9 cellular contexts compared by ENCODE assay signal in genomic region chrX:139739138-139739537, GRCh38. TPM values are rescaled to one million over a fixed set of nuclear protein-coding genes. Genes with fewer than 3 reads are reported as not detected.
DNase-seq lines count a peak whose midpoint lies in the region; ATAC-seq lines count a peak whose summit lies in the region.
"Had no signal": no experiment of that assay in that cellular context is flagged by ENCODE, and none has a peak within 500 bp of the region (broad histone marks: within the 10 kb centered on the region; RNA-seq: fewer than 3 reads in every experiment).

No MANE protein-coding gene starts in this region.

- no peaks in the 10 kb centered on the region for H3K27me3 Mint-ChIP-seq in activated CD4-positive, alpha-beta memory T cell treated with anti-CD3 and anti-CD28 coated beads for 36 hours

- H3K9me3 Mint-ChIP-seq in activated CD4-positive, alpha-beta memory T cell treated with anti-CD3 and anti-CD28 coated beads for 36 hours, result no peaks in the 10 kb centered on the region

- H3K27ac Mint-ChIP-seq in activated CD4-positive, alpha-beta memory T cell treated with anti-CD3 and anti-CD28 coated beads for 36 hours, result peak overlapping the region; percentile 49

- intact Hi-C loops in activated CD4-positive, alpha-beta memory T cell treated with anti-CD3 and anti-CD28 coated beads for 36 hours (cut with micrococcal nuclease), result loop anchor here (1.0 kb wide), 2 partner anchors 27 to 191 kb away; no protein-coding TSS in a partner anchor
- intact Hi-C loops in left ventricle myocardium superior (cut with micrococcal nuclease), result no loop called here

- CTCF ChIA-PET in activated CD4-positive, alpha-beta memory T cell treated with anti-CD3 and anti-CD28 coated beads for 36 hours (lab: Charles Lee), result no interaction called here

- POLR2A ChIA-PET in activated CD4-positive, alpha-beta memory T cell treated with anti-CD3 and anti-CD28 coated beads for 36 hours (lab: Charles Lee), result interaction anchor here (0.7 kb wide), 1 partner anchor 194 kb away, joined by 3 read pairs; no protein-coding TSS in a partner anchor

- H3K36me3 Mint-ChIP-seq in activated CD4-positive, alpha-beta memory T cell treated with anti-CD3 and anti-CD28 coated beads for 36 hours, result peaks cover 14% of the 10 kb centered on the region

- H3K4me1 Mint-ChIP-seq in activated CD4-positive, alpha-beta memory T cell treated with anti-CD3 and anti-CD28 coated beads for 36 hours (ENCODE audit: low read depth), result peaks cover 6% of the 10 kb centered on the region

- DNase-seq in activated gamma-delta T cell treated with Interleukin-2 at 50 U/mL for 16 hours (peak; percentile 6), activated gamma-delta T cell (lab: John Stamatoyannopoulos, UW) (no peak), cortex of kidney (lab: John Stamatoyannopoulos, UW) (no peak), left ventricle myocardium superior (no peak), NCI-H2029 treated with DMSO at 0.1 percent for 48 hours (lab: John Stamatoyannopoulos, UW) (no peak)
- DNase-seq in activated CD4-positive, alpha-beta memory T cell treated with anti-CD3 and anti-CD28 coated beads for 36 hours, result peak; percentile 29
- peak; percentile 7 for DNase-seq in stimulated activated naive CD8-positive, alpha-beta T cell treated with anti-CD3 and anti-CD28 coated beads, Interleukin-15, Interleukin-2, amounts not matched to agents 100 U/mL and 50 U/mL, for 24 hours
- DNase-seq: DND-41 had no signal

- no peak overlapping the region for H3K4me3 Mint-ChIP-seq in activated CD4-positive, alpha-beta memory T cell treated with anti-CD3 and anti-CD28 coated beads for 36 hours

- peak; percentile 84 for ATAC-seq in HG03039 (IDR thresholded peaks at IDR 0.05; ENCODE audit: unreplicated experiment)
- peak; percentile 80 for ATAC-seq in stimulated activated naive CD8-positive, alpha-beta T cell treated with anti-CD3 and anti-CD28 coated beads, Interleukin-15, Interleukin-2, amounts not matched to agents 100 U/mL and 50 U/mL, for 24 hours
- no peak for ATAC-seq in left ventricle myocardium superior

RNA-seq across cellular contexts. Expression of gene MCF2, which starts 31.2 kb away (rescaled TPM):
- total RNA-seq in activated CD4-positive, alpha-beta memory T cell treated with anti-CD3 and anti-CD28 coated beads for 36 hours, result under 1 TPM; 0.07 to 0.10 TPM
- total RNA-seq in left ventricle myocardium superior, result 0.27 TPM

Comparison
In these comparisons a context has a peak if more than half of its experiments do, and no peak if none do; other contexts are left out.
1. DNase-seq: peak in activated gamma-delta T cell treated with Interleukin-2 at 50 U/mL for 16 hours (single experiment), activated CD4-positive, alpha-beta memory T cell treated with anti-CD3 and anti-CD28 coated beads for 36 hours (single experiment) and stimulated activated naive CD8-positive, alpha-beta T cell treated with anti-CD3 and anti-CD28 coated beads, Interleukin-15, Interleukin-2, amounts not matched to agents 100 U/mL and 50 U/mL, for 24 hours (single experiment); none in activated gamma-delta T cell (single experiment), cortex of kidney (single experiment), left ventricle myocardium superior (single experiment) and NCI-H2029 treated with DMSO at 0.1 percent for 48 hours (single experiment).